ENCODE assay signal across 26 cellular contexts in the genomic region with DNA sequence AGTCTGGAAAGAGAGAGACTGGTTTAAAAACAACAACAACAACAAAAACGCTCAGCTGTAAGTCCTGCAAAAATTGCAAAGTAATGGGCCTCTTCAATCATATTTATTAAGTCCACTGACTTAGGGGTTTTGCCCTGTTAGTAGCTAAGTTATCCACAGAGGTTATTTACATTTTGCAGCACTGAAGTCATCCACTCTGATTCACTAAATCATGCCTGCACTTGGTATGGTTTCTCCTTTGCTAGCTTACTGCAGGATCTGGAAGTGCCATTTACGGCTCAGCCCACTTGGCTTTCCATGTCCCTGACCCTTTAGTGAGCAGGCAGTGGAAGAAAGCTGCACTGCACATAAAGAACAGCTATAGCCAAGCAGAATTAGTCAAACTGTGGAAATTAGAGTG.
A peak's percentile ranks its signal among the peaks of the same experiment; 100 is the strongest.
DNase-seq lines count a peak whose midpoint lies in the region; ATAC-seq and TF ChIP-seq lines count a peak whose summit lies in the region.
"Had no signal": no experiment of that assay in that cellular context is flagged by ENCODE, and none has a peak within 500 bp of the region (broad histone marks: within the 10 kb centered on the region; RNA-seq: fewer than 3 reads in every experiment).

No MANE protein-coding gene starts in this region.

- peak overlapping the region; percentile 59 for H2BK120ac ChIP-seq in IMR-90 (ENCODE audit: low read depth, low read length)

- no CpG with 5 or more reads among the region's 2 CpGs for WGBS in IMR-90 (ENCODE audit: extremely low coverage in 2 of 2, insufficient read length in 1 of 2), 2 experiments
- 52% methylated on average over 2 of the region's 2 CpGs for WGBS in mammary epithelial cell (ENCODE audit: low coverage, missing lambda C conversion rate)

- BruUV-seq in IMR-90 (replicated peaks; lab: Mats Ljungman, UMichigan) (no TSS peak), mammary epithelial cell (replicated peaks; lab: Mats Ljungman, UMichigan) (no TSS peak)

- intact Hi-C loops in IMR-90 (cut with micrococcal nuclease): no loop called here
- intact Hi-C loops in mammary epithelial cell (cut with micrococcal nuclease): loop anchor here (5.0 kb wide), 1 partner anchor 105 kb away; no protein-coding TSS in a partner anchor
- intact Hi-C loops in left lung (cut with DNase I): no loop called here

- in situ Hi-C loops in IMR-90 (cut with MboI; ENCODE audit: low sequenced_read_pairs): loop anchor here (25.0 kb wide), 1 partner anchor 1440 kb away; no protein-coding TSS in a partner anchor
- in situ Hi-C loops in mammary epithelial cell (cut with MboI; ENCODE audit: low sequenced_read_pairs in 2 of 2): no loop called here

- H3K56ac ChIP-seq in IMR-90 (ENCODE audit: extremely low read depth, insufficient read depth, low read length): no peak overlapping the region

- H3K9ac ChIP-seq in IMR-90 (ENCODE audit: low read depth, low read length) (no peak overlapping the region), mammary epithelial cell (ENCODE audit: insufficient read depth, low read length) (no peak overlapping the region)
- H3K9ac ChIP-seq: KMS-11, SK-N-SH had no signal

- dilution Hi-C loops in IMR-90 (cut with HindIII; ENCODE audit: low sequenced_read_pairs, unreplicated experiment): no loop called here
- dilution Hi-C loops in mammary epithelial cell (cut with HindIII; ENCODE audit: low sequenced_read_pairs): no loop called here

- no peak overlapping the region for H3K4me3 ChIP-seq in IMR-90 (ENCODE audit: insufficient read depth, low read depth, low read length)
- no peak overlapping the region for H3K4me3 ChIP-seq in mammary epithelial cell (replicated peaks in 1 of 3; ENCODE audit: insufficient read depth in 1 of 3, low read depth in 2 of 3, low read length in 3 of 3)
- no peak overlapping the region for H3K4me3 ChIP-seq in left lung
- H3K4me3 ChIP-seq: adrenal gland, spleen, thoracic aorta had no signal

- H3K9me3 ChIP-seq in IMR-90 (ENCODE audit: control insufficient read depth, insufficient read depth, low read length) (no peaks in the 10 kb centered on the region), mammary epithelial cell (replicated peaks; ENCODE audit: insufficient read depth, low read length) (no peaks in the 10 kb centered on the region), left lung (no peaks in the 10 kb centered on the region)
- H3K9me3 ChIP-seq: adrenal gland, neutrophil, SK-N-SH, spleen, thoracic aorta had no signal

- H2AK5ac ChIP-seq in IMR-90 (ENCODE audit: low read depth, low read length): no peak overlapping the region

- POLR2A ChIA-PET in IMR-90 (lab: Charles Lee; ENCODE audit: unreplicated experiment): no interaction called here

- no peak overlapping the region for H4K91ac ChIP-seq in IMR-90 (ENCODE audit: insufficient read depth, low read depth, low read length)

- H3K79me2 ChIP-seq in mammary epithelial cell (ENCODE audit: insufficient read depth, low read length): no peaks in the 10 kb centered on the region

- H4K8ac ChIP-seq in IMR-90 (ENCODE audit: low read depth in 2 of 2, low read length in 2 of 2): peak overlapping the region in 1 of 2 experiments; percentile 11; a peak in 2 of 4 replicates

- H3K27ac ChIP-seq in 22Rv1 (peak overlapping the region; percentile 66), IMR-90 (ENCODE audit: insufficient read depth, low read length) (peak overlapping the region; percentile 29; the same call in 1 of the 2 replicates), mammary epithelial cell (ENCODE audit: insufficient read depth, low read depth, low read length) (peak overlapping the region; percentile 59), left lung (no peak overlapping the region)
- H3K27ac ChIP-seq: adrenal gland, KMS-11, neutrophil, spleen, thoracic aorta had no signal

- H3K79me1 ChIP-seq in IMR-90 (ENCODE audit: low read depth in 1 of 2, low read length in 2 of 2): no peaks in the 10 kb centered on the region

- H4K20me1 ChIP-seq in IMR-90 (ENCODE audit: insufficient read depth, low read length): no peaks in the 10 kb centered on the region
- no peaks in the 10 kb centered on the region for H4K20me1 ChIP-seq in mammary epithelial cell (ENCODE audit: insufficient read depth, low read length)

- TF ChIP-seq CTCF in 22Rv1 (IDR thresholded peaks at IDR 0.05) (no peak), IMR-90 (conservative IDR thresholded peaks at IDR 0.05; ENCODE audit: low read depth, low read length) (no peak), mammary epithelial cell (conservative IDR thresholded peaks at IDR 0.05 in 1 of 2, IDR thresholded peaks at IDR 0.05 in 1 of 2; ENCODE audit: extremely low read depth in 1 of 2, insufficient read depth in 1 of 2, low read depth in 1 of 2, low read length in 2 of 2) (peak in 1 of 2 donors; percentile 7), left lung (IDR thresholded peaks at IDR 0.05) (no peak)

- no peak overlapping the region for H2AK9ac ChIP-seq in IMR-90 (replicated peaks; ENCODE audit: low read depth, low read length, poor library complexity)

- no peaks in the 10 kb centered on the region for H3K9me1 ChIP-seq in IMR-90 (ENCODE audit: insufficient read depth, low read length)

- H2BK5ac ChIP-seq in IMR-90 (ENCODE audit: low read depth, low read length, poor library complexity, severe bottlenecking): peak overlapping the region; percentile 68

- TF ChIP-seq POLR2A in IMR-90 (IDR thresholded peaks at IDR 0.05; ENCODE audit: low read depth, low read length): no peak

- H2BK20ac ChIP-seq in IMR-90 (ENCODE audit: low read depth, low read length): peak overlapping the region; percentile 27

- peak overlapping the region; percentile 44; the same call in 1 of the 2 replicates for H3K4ac ChIP-seq in IMR-90 (ENCODE audit: low read depth, low read length)

- TF ChIP-seq RAD21 in IMR-90 (IDR thresholded peaks at IDR 0.05; ENCODE audit: low read length): no peak

- H3K4me2 ChIP-seq in IMR-90 (ENCODE audit: low read depth, low read length) (peak overlapping the region; percentile 48; the same call in 1 of the 2 replicates), mammary epithelial cell (ENCODE audit: insufficient read depth, low read depth, low read length) (peak overlapping the region; percentile 22)
- H3K4me2 ChIP-seq: KMS-11, SK-N-SH had no signal

- no peak overlapping the region; the same call in 1 of the 2 replicates for H3K23ac ChIP-seq in IMR-90 (ENCODE audit: low read depth, low read length)

- H4K5ac ChIP-seq in IMR-90 (ENCODE audit: low read depth, low read length): no peak overlapping the region

- peak overlapping the region; percentile 35; the same call in 1 of the 2 replicates for H3K18ac ChIP-seq in IMR-90 (ENCODE audit: low read depth, low read length)

- CTCF ChIA-PET in IMR-90 (lab: Yijun Ruan, JAX) (no interaction called here), mammary epithelial cell (lab: Charles Lee; ENCODE audit: low non-redundant PET) (no interaction called here)

- DNase-seq in IMR-90: peak; percentile 82
- DNase-seq in mammary epithelial cell: peak; percentile 80
- DNase-seq in iris pigment epithelial cell (ENCODE audit: low read depth): peak; percentile 69
- no peak for DNase-seq in left lung
- no peak for DNase-seq in SIG-M5 treated with dmso at 0.1 percent for 504 hours (lab: John Stamatoyannopoulos, UW; ENCODE audit: unreplicated experiment)
- DNase-seq: activated B cell treated with CpG ODN at 0.5 μM for 24 hours; activated CD4-positive, alpha-beta T cell treated with anti-CD3 and anti-CD28 coated beads, Interleukin-2, amount 50 U/mL, for 4 hours; activated naive CD4-positive, alpha-beta T cell; adrenal gland; CD8-positive, alpha-beta memory T cell; HCEC 1CT; head of caudate nucleus; midbrain; naive B cell; NCI-H2107; OCI-M1; right cardiac atrium; SK-N-SH; spleen; stimulated activated CD4-positive, alpha-beta T cell treated with anti-CD3 and anti-CD28 coated beads, Interleukin-2, amount 100 ng/mL, for 24 hours; stimulated activated naive CD8-positive, alpha-beta T cell treated with anti-CD3 and anti-CD28 coated beads, Interleukin-15, amount 100 ng/mL, for 72 hours had no signal

- H3K27me3 ChIP-seq in IMR-90 (ENCODE audit: control insufficient read depth, insufficient read depth, low read length) (no peaks in the 10 kb centered on the region), mammary epithelial cell (ENCODE audit: insufficient read depth, low read length) (no peaks in the 10 kb centered on the region), left lung (peaks cover 0 to 2% of the 10 kb centered on the region in 2 donors)
- H3K27me3 ChIP-seq: adrenal gland, neutrophil, spleen had no signal

- H3K36me3 ChIP-seq in IMR-90 (ENCODE audit: control insufficient read depth, insufficient read depth, low read length): no peaks in the 10 kb centered on the region
- H3K36me3 ChIP-seq in mammary epithelial cell (ENCODE audit: insufficient read depth, low read length): no peaks in the 10 kb centered on the region
- H3K36me3 ChIP-seq in left lung: no peaks in the 10 kb centered on the region
- H3K36me3 ChIP-seq: adrenal gland, neutrophil, spleen, thoracic aorta had no signal

- H3K4me1 ChIP-seq in IMR-90 (ENCODE audit: control insufficient read depth, insufficient read depth, low read length) (no peaks in the 10 kb centered on the region; the same call in 1 of the 2 replicates), mammary epithelial cell (ENCODE audit: insufficient read depth, low read length) (peaks cover 18% of the 10 kb centered on the region), left lung (no peaks in the 10 kb centered on the region)
- H3K4me1 ChIP-seq: adrenal gland, spleen had no signal

- no peak overlapping the region for H2BK15ac ChIP-seq in IMR-90 (ENCODE audit: low read depth, low read length)

- 0 out of 2 replicates have a peak overlapping the region, but pooled peaks have one; percentile 64 for H3K14ac ChIP-seq in IMR-90 (replicated peaks; ENCODE audit: low read depth, low read length)

- ATAC-seq in IMR-90 (ENCODE audit: low read depth) (peak; percentile 98), GM18867 (IDR thresholded peaks at IDR 0.05; ENCODE audit: unreplicated experiment) (no peak), left lung (no peak)
- ATAC-seq: right cardiac atrium; stimulated activated naive CD8-positive, alpha-beta T cell treated with anti-CD3 and anti-CD28 coated beads, Interleukin-15, amount 100 ng/mL, for 72 hours had no signal

- H2AFZ ChIP-seq in IMR-90 (replicated peaks; ENCODE audit: low read length, poor library complexity): no peak overlapping the region
- peak overlapping the region; percentile 52 for H2AFZ ChIP-seq in mammary epithelial cell (ENCODE audit: low read depth, low read length)

TF ChIP-seq in IMR-90, 13 proteins besides CTCF, POLR2A, EP300 and RAD21:
- TF ChIP-seq BHLHE40 (IDR thresholded peaks at IDR 0.05; ENCODE audit: low read depth, low read length): no peak
- 0 out of 2 replicates have a peak, but pooled peaks have one; percentile 40 for TF ChIP-seq FOS (IDR thresholded peaks at IDR 0.05; ENCODE audit: low read depth, low read length)

Comparison
In these comparisons a context has a peak if more than half of its experiments do, and no peak if none do; other contexts are left out.
1. H3K27ac ChIP-seq: peak in 22Rv1 (single experiment), IMR-90 (single experiment) and mammary epithelial cell (single experiment); none in left lung (0 of 2).
2. DNase-seq: peak in IMR-90 (single experiment), mammary epithelial cell (single experiment) and iris pigment epithelial cell (single experiment); none in left lung (0 of 2) and SIG-M5 treated with dmso at 0.1 percent for 504 hours (single experiment).